1 cellular context compared by ENCODE assay signal in genomic region chr10:84184517-84184916, GRCh38.
TF ChIP-seq lines count a peak whose summit lies in the region.

No MANE protein-coding gene starts in this region.

TF ChIP-seq in GM12878, 131 proteins besides CTCF, POLR2A, EP300 and RAD21:
- TF ChIP-seq ZNF207 (IDR thresholded peaks at IDR 0.05; ENCODE audit: borderline replicate concordance), result no peak
- TF ChIP-seq SRF (IDR thresholded peaks at IDR 0.05; ENCODE audit: low read depth in 2 of 2, low read length in 2 of 2), result no peak
- TF ChIP-seq RFX5 (IDR thresholded peaks at IDR 0.05; ENCODE audit: low read depth, low read length), result no peak
- no peak for TF ChIP-seq NFIC (IDR thresholded peaks at IDR 0.05; ENCODE audit: low read depth, low read length)
- no peak for TF ChIP-seq MTA2 (IDR thresholded peaks at IDR 0.05; ENCODE audit: low read depth)
- no peak for TF ChIP-seq ETV6 (conservative IDR thresholded peaks at IDR 0.05 in 1 of 2, IDR thresholded peaks at IDR 0.05 in 1 of 2; ENCODE audit: borderline replicate concordance in 1 of 2, low read depth in 1 of 2)
- TF ChIP-seq ZBED1 (IDR thresholded peaks at IDR 0.05; ENCODE audit: borderline replicate concordance), result no peak
- TF ChIP-seq ESRRA (IDR thresholded peaks at IDR 0.05; ENCODE audit: low read length), result no peak
- TF ChIP-seq IRF4 (IDR thresholded peaks at IDR 0.05; ENCODE audit: low read depth, low read length), result no peak
- no peak for TF ChIP-seq ZNF384 (IDR thresholded peaks at IDR 0.05; ENCODE audit: borderline replicate concordance, low read depth, low read length)
- TF ChIP-seq TBL1XR1 (IDR thresholded peaks at IDR 0.05; ENCODE audit: low read depth, low read length), result no peak
